Comparison of ENCODE assay signal across 1 cellular context in genomic region chr9:107486674-107487520, GRCh38.
TF ChIP-seq lines count a peak whose summit lies in the region.

No MANE protein-coding gene starts in this region.

TF ChIP-seq in WTC11, 78 proteins besides CTCF, POLR2A, EP300 and RAD21 (continued from another document):
- TF ChIP-seq STAT6 (CRISPR knock-in tag; conservative IDR thresholded peaks at IDR 0.05; ENCODE audit: low read depth) (no peak), SOX15 (CRISPR knock-in tag; IDR thresholded peaks at IDR 0.05) (no peak), E2F1 (CRISPR knock-in tag; IDR thresholded peaks at IDR 0.05) (no peak), EMX1 (CRISPR knock-in tag; IDR thresholded peaks at IDR 0.05) (no peak), ELF4 (CRISPR knock-in tag; IDR thresholded peaks at IDR 0.05; ENCODE audit: low read depth) (no peak), ZBTB21 (CRISPR knock-in tag; IDR thresholded peaks at IDR 0.05; ENCODE audit: borderline replicate concordance) (no peak)
